Comparison of ENCODE assay signal across 11 cellular contexts in genomic region chr1:85911742-85912141, GRCh38.
DNase-seq lines count a peak whose midpoint lies in the region; ATAC-seq, FAIRE-seq and TF ChIP-seq lines count a peak whose summit lies in the region.
"Had no signal": no experiment of that assay in that cellular context is flagged by ENCODE, and none has a peak within 500 bp of the region (broad histone marks: within the 10 kb centered on the region; RNA-seq: fewer than 3 reads in every experiment).

No MANE protein-coding gene starts in this region.

- DNase-seq in EL: peak; percentile 3
- peak; percentile 30 for DNase-seq in dermis blood vessel endothelial cell
- peak; percentile 3 for DNase-seq in neural progenitor cell (ENCODE audit: low spot score)
- DNase-seq in RCC 7860 (ENCODE audit: low spot score): no peak
- no peak for DNase-seq in activated naive CD4-positive, alpha-beta T cell treated with anti-CD3 and anti-CD28 coated beads, Interleukin-2, amount 50 U/mL, for 72 hours (ENCODE audit: low spot score in 2 of 2)
- DNase-seq: activated T-cell treated with anti-CD3 and anti-CD28 coated beads, Interleukin-2, amount 50 U/mL, for 72 hours; NCI-H510A had no signal

- H4K20me1 ChIP-seq in Loucy (ENCODE audit: insufficient read depth, low read length, poor library complexity, severe bottlenecking) (no peaks in the 10 kb centered on the region), neural progenitor cell (ENCODE audit: low read depth) (no peaks in the 10 kb centered on the region)

- H3K9ac ChIP-seq in Loucy (ENCODE audit: low read depth, low read length, poor library complexity, severe bottlenecking) (no peak overlapping the region), neural progenitor cell (no peak overlapping the region)

- H3K4me2 ChIP-seq in Loucy (ENCODE audit: low read depth, low read length, poor library complexity, severe bottlenecking) (no peak overlapping the region), neural progenitor cell (no peak overlapping the region)

- H3K27me3 ChIP-seq in Loucy (ENCODE audit: insufficient read depth, low read length, poor library complexity, severe bottlenecking) (no peaks in the 10 kb centered on the region), neural progenitor cell (no peaks in the 10 kb centered on the region)

- no peaks in the 10 kb centered on the region for H3K9me3 Mint-ChIP-seq in neural progenitor cell
- no peaks in the 10 kb centered on the region for H3K9me3 Mint-ChIP-seq in activated naive CD4-positive, alpha-beta T cell treated with anti-CD3 and anti-CD28 coated beads, Interleukin-2, amount 50 U/mL, for 72 hours
- H3K9me3 Mint-ChIP-seq: activated T-cell treated with anti-CD3 and anti-CD28 coated beads, Interleukin-2, amount 50 U/mL, for 72 hours; IgD-negative memory B cell had no signal

- H3K27ac Mint-ChIP-seq in neural progenitor cell: no peak overlapping the region
- no peak overlapping the region for H3K27ac Mint-ChIP-seq in activated naive CD4-positive, alpha-beta T cell treated with anti-CD3 and anti-CD28 coated beads, Interleukin-2, amount 50 U/mL, for 72 hours
- H3K27ac Mint-ChIP-seq: activated T-cell treated with anti-CD3 and anti-CD28 coated beads, Interleukin-2, amount 50 U/mL, for 72 hours; IgD-negative memory B cell had no signal

- no peaks in the 10 kb centered on the region for H3K4me1 Mint-ChIP-seq in neural progenitor cell
- H3K4me1 Mint-ChIP-seq: IgD-negative memory B cell had no signal

- no peaks in the 10 kb centered on the region for H3K4me1 ChIP-seq in Loucy (ENCODE audit: insufficient read depth, low read length, poor library complexity, severe bottlenecking)
- no peaks in the 10 kb centered on the region for H3K4me1 ChIP-seq in neural progenitor cell

- no peak for FAIRE-seq in RCC 7860 (lab: Jason Lieb, UNC)

- no peak overlapping the region for H2AFZ ChIP-seq in Loucy (ENCODE audit: low read length)
- H2AFZ ChIP-seq in neural progenitor cell (replicated peaks): no peak overlapping the region

- H3K9me3 ChIP-seq in Loucy (ENCODE audit: insufficient read depth, low read depth, low read length) (no peaks in the 10 kb centered on the region), neural progenitor cell (ENCODE audit: low read depth) (no peaks in the 10 kb centered on the region)

- H3K9me2 ChIP-seq in Loucy (replicated peaks; ENCODE audit: low read depth, low read length): no peaks in the 10 kb centered on the region

- no peak overlapping the region for H3K27ac ChIP-seq in neural progenitor cell

- H3K79me2 ChIP-seq in Loucy (ENCODE audit: insufficient read depth, low read length) (no peaks in the 10 kb centered on the region), neural progenitor cell (ENCODE audit: low read depth) (no peaks in the 10 kb centered on the region)

- no peaks in the 10 kb centered on the region for H3K36me3 Mint-ChIP-seq in neural progenitor cell
- no peaks in the 10 kb centered on the region for H3K36me3 Mint-ChIP-seq in activated naive CD4-positive, alpha-beta T cell treated with anti-CD3 and anti-CD28 coated beads, Interleukin-2, amount 50 U/mL, for 72 hours
- H3K36me3 Mint-ChIP-seq: IgD-negative memory B cell had no signal

- H3K36me3 ChIP-seq in Loucy (ENCODE audit: insufficient read depth, low read length) (no peaks in the 10 kb centered on the region), neural progenitor cell (no peaks in the 10 kb centered on the region)

- H3K27me3 Mint-ChIP-seq in neural progenitor cell (ENCODE audit: insufficient read depth, low read depth): no peaks in the 10 kb centered on the region
- H3K27me3 Mint-ChIP-seq: IgD-negative memory B cell had no signal

- no peak overlapping the region for H3K4me3 Mint-ChIP-seq in neural progenitor cell
- H3K4me3 Mint-ChIP-seq: activated T-cell treated with anti-CD3 and anti-CD28 coated beads, Interleukin-2, amount 50 U/mL, for 72 hours; IgD-negative memory B cell had no signal

- no peak overlapping the region for H3K4me3 ChIP-seq in Loucy (ENCODE audit: low read length, poor library complexity, severe bottlenecking)
- no peak overlapping the region for H3K4me3 ChIP-seq in neural progenitor cell

- TF ChIP-seq CTCF in Loucy (conservative IDR thresholded peaks at IDR 0.05; ENCODE audit: low read length) (peak; percentile 58), neural progenitor cell (IDR thresholded peaks at IDR 0.05) (peak; percentile 52)

- ATAC-seq in GM21447 (IDR thresholded peaks at IDR 0.05; ENCODE audit: unreplicated experiment): no peak
- no peak for ATAC-seq in GM18861 (IDR thresholded peaks at IDR 0.05; ENCODE audit: unreplicated experiment)
- ATAC-seq in activated naive CD4-positive, alpha-beta T cell treated with anti-CD3 and anti-CD28 coated beads, Interleukin-2, amount 50 U/mL, for 72 hours: no peak
- ATAC-seq: activated T-cell treated with anti-CD3 and anti-CD28 coated beads, Interleukin-2, amount 50 U/mL, for 72 hours had no signal

- H3F3A ChIP-seq in Loucy (ENCODE audit: low read depth) (no peaks in the 10 kb centered on the region), neural progenitor cell (ENCODE audit: low read depth) (no peaks in the 10 kb centered on the region)

Comparison
In these comparisons a context has a peak if more than half of its experiments do, and no peak if none do; other contexts are left out.
1. DNase-seq: peak in EL (single experiment), dermis blood vessel endothelial cell (single experiment) and neural progenitor cell (single experiment); none in RCC 7860 (single experiment) and activated naive CD4-positive, alpha-beta T cell treated with anti-CD3 and anti-CD28 coated beads, Interleukin-2, amount 50 U/mL, for 72 hours (0 of 2).